10 cellular contexts compared by ENCODE assay signal in the genomic region with DNA sequence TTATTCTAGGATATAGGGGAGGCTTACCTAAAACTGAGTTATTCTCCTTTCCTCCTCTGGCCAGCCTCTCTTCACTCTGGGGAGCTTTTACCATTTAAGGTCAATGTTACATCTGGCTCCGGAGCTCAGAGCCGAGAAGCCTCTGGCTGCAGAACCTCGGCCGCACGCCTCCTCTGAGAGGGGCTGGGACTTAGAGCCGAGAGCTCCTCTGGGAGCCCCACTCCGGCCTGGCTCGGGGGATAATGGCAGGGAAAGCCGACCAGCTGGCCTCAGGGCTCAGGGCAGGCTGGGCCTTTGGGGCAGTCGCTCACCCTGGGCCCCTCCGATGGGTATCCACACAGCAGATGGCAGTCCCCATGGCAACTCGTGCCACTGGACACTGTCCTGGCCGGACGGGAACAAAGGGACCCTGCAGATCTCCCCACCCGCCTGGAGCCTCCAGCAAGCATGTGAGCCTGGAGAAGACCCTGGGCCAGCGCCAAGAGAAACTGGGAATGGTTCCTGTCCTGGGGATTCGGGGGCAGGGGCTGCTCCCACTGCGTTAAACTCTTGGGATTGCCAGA. TPM values are rescaled to one million over a fixed set of nuclear protein-coding genes. Genes with fewer than 3 reads are reported as not detected.
DNase-seq lines count a peak whose midpoint lies in the region; ATAC-seq and TF ChIP-seq lines count a peak whose summit lies in the region.
"Had no signal": no experiment of that assay in that cellular context is flagged by ENCODE, and none has a peak within 500 bp of the region (broad histone marks: within the 10 kb centered on the region; RNA-seq: fewer than 3 reads in every experiment).

A gene with protein sequence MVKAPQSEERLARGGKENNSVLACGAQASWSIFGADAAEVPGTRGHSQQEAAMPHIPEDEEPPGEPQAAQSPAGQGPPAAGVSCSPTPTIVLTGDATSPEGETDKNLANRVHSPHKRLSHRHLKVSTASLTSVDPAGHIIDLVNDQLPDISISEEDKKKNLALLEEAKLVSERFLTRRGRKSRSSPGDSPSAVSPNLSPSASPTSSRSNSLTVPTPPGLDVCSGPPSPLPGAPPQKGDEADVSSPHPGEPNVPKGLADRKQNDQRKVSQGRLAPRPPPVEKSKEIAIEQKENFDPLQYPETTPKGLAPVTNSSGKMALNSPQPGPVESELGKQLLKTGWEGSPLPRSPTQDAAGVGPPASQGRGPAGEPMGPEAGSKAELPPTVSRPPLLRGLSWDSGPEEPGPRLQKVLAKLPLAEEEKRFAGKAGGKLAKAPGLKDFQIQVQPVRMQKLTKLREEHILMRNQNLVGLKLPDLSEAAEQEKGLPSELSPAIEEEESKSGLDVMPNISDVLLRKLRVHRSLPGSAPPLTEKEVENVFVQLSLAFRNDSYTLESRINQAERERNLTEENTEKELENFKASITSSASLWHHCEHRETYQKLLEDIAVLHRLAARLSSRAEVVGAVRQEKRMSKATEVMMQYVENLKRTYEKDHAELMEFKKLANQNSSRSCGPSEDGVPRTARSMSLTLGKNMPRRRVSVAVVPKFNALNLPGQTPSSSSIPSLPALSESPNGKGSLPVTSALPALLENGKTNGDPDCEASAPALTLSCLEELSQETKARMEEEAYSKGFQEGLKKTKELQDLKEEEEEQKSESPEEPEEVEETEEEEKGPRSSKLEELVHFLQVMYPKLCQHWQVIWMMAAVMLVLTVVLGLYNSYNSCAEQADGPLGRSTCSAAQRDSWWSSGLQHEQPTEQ (minus strand): TSS at position 247 of the 563 bp plus-strand sequence. CDS start 153 bp downstream, at position 94.

- no peaks in the 10 kb centered on the region for H3K36me3 ChIP-seq in KOPT-K1 (ENCODE audit: insufficient read depth, low read length)
- H3K36me3 ChIP-seq in MM.1S (replicated peaks; ENCODE audit: insufficient read depth, low read length): no peaks in the 10 kb centered on the region

- H3K9ac ChIP-seq in MM.1S (ENCODE audit: low read length): no peak within 1 kb of the TSS

- H3K27ac ChIP-seq in KOPT-K1 (ENCODE audit: low read depth, low read length, poor library complexity, severe bottlenecking) (peak within 1 kb of the TSS; percentile 37), coronary artery (peak within 1 kb of the TSS; percentile 97 to 99), MM.1S (ENCODE audit: low read length) (no peak within 1 kb of the TSS)

- H3K79me2 ChIP-seq in MM.1S (ENCODE audit: low read length): no peaks in the 10 kb centered on the region

- no peaks in the 10 kb centered on the region for H4K20me1 ChIP-seq in MM.1S (ENCODE audit: insufficient read depth, low read length)

- H3K4me1 ChIP-seq in MM.1S (ENCODE audit: low read length): no peaks in the 10 kb centered on the region

- H3F3A ChIP-seq in MM.1S (ENCODE audit: insufficient read depth, low read length): no peaks in the 10 kb centered on the region

- DNase-seq in coronary artery (ENCODE audit: low spot score) (peak; percentile 91), left lobe of liver (ENCODE audit: low spot score) (no peak), DMS53 (lab: John Stamatoyannopoulos, UW) (no peak), MM.1S (no peak)
- no peak for DNase-seq in stimulated activated effector memory CD8-positive, alpha-beta T cell treated with anti-CD3 and anti-CD28 coated beads, Interleukin-12 subunit alpha, Interleukin-12 subunit beta, amount 100 ng/mL, for 72 hours (ENCODE audit: low spot score in 2 of 2)
- DNase-seq: activated effector memory CD4-positive, alpha-beta T cell treated with Interleukin-2 at 50 U/mL for 16 hours; SHP77 treated with DMSO at 0.1 percent for 48 hours had no signal

- H3K36me3 Mint-ChIP-seq in stimulated activated effector memory CD8-positive, alpha-beta T cell treated with anti-CD3 and anti-CD28 coated beads, Interleukin-12 subunit alpha, Interleukin-12 subunit beta, amount 100 ng/mL, for 72 hours: no peaks in the 10 kb centered on the region

- ATAC-seq in left lobe of liver: peak; percentile 38
- peak; percentile 27 for ATAC-seq in stimulated activated effector memory CD8-positive, alpha-beta T cell treated with anti-CD3 and anti-CD28 coated beads, Interleukin-12 subunit alpha, Interleukin-12 subunit beta, amount 100 ng/mL, for 72 hours
- ATAC-seq in HG02610 (IDR thresholded peaks at IDR 0.05; ENCODE audit: unreplicated experiment): no peak
- ATAC-seq in HG03045 (IDR thresholded peaks at IDR 0.05; ENCODE audit: unreplicated experiment): no peak

- no peaks in the 10 kb centered on the region for H3K9me3 Mint-ChIP-seq in stimulated activated effector memory CD8-positive, alpha-beta T cell treated with anti-CD3 and anti-CD28 coated beads, Interleukin-12 subunit alpha, Interleukin-12 subunit beta, amount 100 ng/mL, for 72 hours

- TF ChIP-seq CTCF in coronary artery (IDR thresholded peaks at IDR 0.05) (no peak), MM.1S (IDR thresholded peaks at IDR 0.05; ENCODE audit: low read length) (no peak)

- no peaks in the 10 kb centered on the region for H3K9me2 ChIP-seq in MM.1S (replicated peaks; ENCODE audit: insufficient read depth, low read length)

- H3K4me3 ChIP-seq in coronary artery: peak within 1 kb of the TSS; percentile 79
- no peak within 1 kb of the TSS for H3K4me3 ChIP-seq in MM.1S (ENCODE audit: low read length)

- no peak within 1 kb of the TSS for H3K27ac Mint-ChIP-seq in stimulated activated effector memory CD8-positive, alpha-beta T cell treated with anti-CD3 and anti-CD28 coated beads, Interleukin-12 subunit alpha, Interleukin-12 subunit beta, amount 100 ng/mL, for 72 hours

- H3K4me2 ChIP-seq in MM.1S (ENCODE audit: low read depth, low read length): no peak within 1 kb of the TSS

- no peaks in the 10 kb centered on the region for H3K27me3 ChIP-seq in MM.1S (replicated peaks; ENCODE audit: insufficient read depth, low read length)

- H2AFZ ChIP-seq in MM.1S (ENCODE audit: low read length): no peak within 1 kb of the TSS

- H3K4me3 Mint-ChIP-seq in stimulated activated effector memory CD8-positive, alpha-beta T cell treated with anti-CD3 and anti-CD28 coated beads, Interleukin-12 subunit alpha, Interleukin-12 subunit beta, amount 100 ng/mL, for 72 hours: no peak within 1 kb of the TSS

- H3K9me3 ChIP-seq in KOPT-K1 (ENCODE audit: insufficient read depth, low read length, poor library complexity, severe bottlenecking): peaks cover under 1% of the 10 kb centered on the region
- no peaks in the 10 kb centered on the region for H3K9me3 ChIP-seq in MM.1S (replicated peaks; ENCODE audit: insufficient read depth, low read length)

- H3K4me1 Mint-ChIP-seq in stimulated activated effector memory CD8-positive, alpha-beta T cell treated with anti-CD3 and anti-CD28 coated beads, Interleukin-12 subunit alpha, Interleukin-12 subunit beta, amount 100 ng/mL, for 72 hours: no peaks in the 10 kb centered on the region

RNA-seq across cellular contexts. Expression of the gene that starts here (rescaled TPM):
- 0.53 TPM for total RNA-seq in left lobe of liver

Comparison
In these comparisons a context has a peak if more than half of its experiments do, and no peak if none do; other contexts are left out.
1. Peak in ATAC-seq in left lobe of liver; RNA of the gene not detected or under 1 TPM.